15 cellular contexts compared by ENCODE assay signal in the genomic region with DNA sequence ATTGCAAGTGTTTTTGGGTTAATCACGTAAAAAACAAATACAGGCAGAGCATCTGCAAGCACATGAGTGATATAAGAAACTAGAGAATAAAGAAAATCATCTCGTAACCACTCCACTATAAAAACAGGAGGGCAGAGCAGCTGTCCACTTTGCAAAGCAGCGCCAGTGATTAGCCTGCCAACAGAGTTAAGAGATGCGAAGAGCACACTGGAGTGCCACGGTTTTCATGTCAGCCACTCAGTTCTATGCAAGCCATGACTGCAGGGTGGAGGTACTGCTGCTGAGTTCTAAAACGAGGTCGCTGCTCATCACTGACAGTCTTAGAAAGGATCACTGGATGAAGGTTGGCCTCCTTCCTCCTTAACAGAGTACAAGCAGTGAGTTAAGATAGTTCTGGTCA.
DNase-seq lines count a peak whose midpoint lies in the region; ATAC-seq lines count a peak whose summit lies in the region.
"Had no signal": no experiment of that assay in that cellular context is flagged by ENCODE, and none has a peak within 500 bp of the region (broad histone marks: within the 10 kb centered on the region; RNA-seq: fewer than 3 reads in every experiment).

No MANE protein-coding gene starts in this region.

- H3K4me3 Mint-ChIP-seq in activated T-cell treated with anti-CD3 and anti-CD28 coated beads, Interleukin-2, amount 50 U/mL, for 24 hours: no peak overlapping the region

- peak; percentile 19 for DNase-seq in DMS 273 (lab: John Stamatoyannopoulos, UW; ENCODE audit: unreplicated experiment)
- DNase-seq in DMS 273 treated with DMSO at 0.1 percent for 48 hours (lab: John Stamatoyannopoulos, UW): no peak
- DNase-seq in NCI-H446 treated with DMSO at 0.1 percent for 48 hours (lab: John Stamatoyannopoulos, UW): peak; percentile 43
- peak in 6 of 49 donors; percentile 25 to 52 (median 34) for DNase-seq in substantia nigra (lab: John Stamatoyannopoulos, UW)
- no peak for DNase-seq in activated T-cell treated with anti-CD3 and anti-CD28 coated beads, Interleukin-2, amount 50 U/mL, for 24 hours
- DNase-seq: MV-4-11; NCI-H526; NK-92 treated with Interleukin-12 subunit alpha and Interleukin-12 subunit beta, amount 100 ng/mL, for 24 hours; OCI-M1 had no signal

- ATAC-seq in HG03439 (IDR thresholded peaks at IDR 0.05; ENCODE audit: unreplicated experiment) (no peak), HG02623 (IDR thresholded peaks at IDR 0.05; ENCODE audit: unreplicated experiment) (no peak)

- no peaks in the 10 kb centered on the region for H3K36me3 Mint-ChIP-seq in activated T-cell treated with anti-CD3 and anti-CD28 coated beads, Interleukin-2, amount 50 U/mL, for 24 hours (ENCODE audit: low read depth)

- H3K4me1 Mint-ChIP-seq in activated T-cell treated with anti-CD3 and anti-CD28 coated beads, Interleukin-2, amount 50 U/mL, for 24 hours (ENCODE audit: low read depth): no peaks in the 10 kb centered on the region

- H3K9me3 Mint-ChIP-seq in activated T-cell treated with anti-CD3 and anti-CD28 coated beads, Interleukin-2, amount 50 U/mL, for 24 hours: no peaks in the 10 kb centered on the region

- no peak overlapping the region for H3K27ac Mint-ChIP-seq in activated T-cell treated with anti-CD3 and anti-CD28 coated beads, Interleukin-2, amount 50 U/mL, for 24 hours

- H3K27me3 Mint-ChIP-seq in activated T-cell treated with anti-CD3 and anti-CD28 coated beads, Interleukin-2, amount 50 U/mL, for 24 hours: no peaks in the 10 kb centered on the region

- peak overlapping the region; percentile 55 for H3K27ac ChIP-seq in cingulate gyrus (ENCODE audit: low read depth, low read length)
- peak overlapping the region; percentile 60 for H3K27ac ChIP-seq in substantia nigra (ENCODE audit: low read depth, low read length, poor library complexity, severe bottlenecking)
- H3K27ac ChIP-seq: 22Rv1; BLaER1 treated with 17β-estradiol and CSF1 and Interleukin-3, amounts not matched to agents 10 nM and 100 nM; HL-60 had no signal

Comparison
In these comparisons a context has a peak if more than half of its experiments do, and no peak if none do; other contexts are left out.
1. DNase-seq: peak in DMS 273 (single experiment) and NCI-H446 treated with DMSO at 0.1 percent for 48 hours (single experiment); none in DMS 273 treated with DMSO at 0.1 percent for 48 hours (single experiment) and activated T-cell treated with anti-CD3 and anti-CD28 coated beads, Interleukin-2, amount 50 U/mL, for 24 hours (single experiment).